In genomic region chr16:85514601-85515318, GRCh38 we compare ENCODE assay signal across 1 cellular context.
A peak's percentile ranks its signal among the peaks of the same experiment; 100 is the strongest.
TF ChIP-seq lines count a peak whose summit lies in the region.

No MANE protein-coding gene starts in this region.

TF ChIP-seq in HepG2, 621 proteins besides CTCF, POLR2A, EP300 and RAD21 (continued from another document and continues in another):
- TF ChIP-seq HOMEZ (CRISPR knock-in tag; IDR thresholded peaks at IDR 0.05; ENCODE audit: low read depth) (peak; percentile 66; the same call in 1 of the 2 replicates), ZNF124 (CRISPR knock-in tag; IDR thresholded peaks at IDR 0.05) (peak; percentile 92), SIX4 (CRISPR knock-in tag; IDR thresholded peaks at IDR 0.05) (peak; percentile 81; the same call in 1 of the 2 replicates), MAF1 (CRISPR knock-in tag; IDR thresholded peaks at IDR 0.05; ENCODE audit: borderline replicate concordance) (peak; percentile 80; the same call in 1 of the 2 replicates), CC2D1A (CRISPR knock-in tag; IDR thresholded peaks at IDR 0.05) (no peak), ZNF253 (CRISPR knock-in tag; IDR thresholded peaks at IDR 0.05; ENCODE audit: borderline replicate concordance) (peak; percentile 67; the same call in 1 of the 2 replicates), RORA (CRISPR knock-in tag; IDR thresholded peaks at IDR 0.05) (no peak), NFIB (CRISPR knock-in tag; IDR thresholded peaks at IDR 0.05; ENCODE audit: borderline replicate concordance) (no peak), CREBL2 (CRISPR knock-in tag; IDR thresholded peaks at IDR 0.05; ENCODE audit: borderline replicate concordance) (peak; percentile 17; the same call in 1 of the 2 replicates), NAIF1 (CRISPR knock-in tag; IDR thresholded peaks at IDR 0.05; ENCODE audit: borderline replicate concordance) (no peak), ZNF589 (CRISPR knock-in tag; conservative IDR thresholded peaks at IDR 0.05) (peak; percentile 94), ZC3H4 (CRISPR knock-in tag; IDR thresholded peaks at IDR 0.05; ENCODE audit: borderline replicate concordance) (no peak; the same call in 1 of the 2 replicates), KLF16 (CRISPR knock-in tag; IDR thresholded peaks at IDR 0.05) (peak in 1 of 2 experiments; percentile 99; a peak in 2 of 4 replicates), ETV6 (CRISPR knock-in tag; conservative IDR thresholded peaks at IDR 0.05) (no peak; the same call in 1 of the 2 replicates), ZNF556 (CRISPR knock-in tag; IDR thresholded peaks at IDR 0.05; ENCODE audit: borderline replicate concordance) (peak; percentile 97), HNRNPL (IDR thresholded peaks at IDR 0.05; ENCODE audit: low read depth, low read length) (peak; percentile 98), PHF21A (CRISPR knock-in tag; IDR thresholded peaks at IDR 0.05) (peak; percentile 100), ZNF160 (CRISPR knock-in tag; IDR thresholded peaks at IDR 0.05) (peak; percentile 8), PAXIP1 (CRISPR knock-in tag; conservative IDR thresholded peaks at IDR 0.05) (peak; percentile 96), TCF7 (IDR thresholded peaks at IDR 0.05; ENCODE audit: low read depth) (peak; percentile 73; the same call in 1 of the 2 replicates), ZNF431 (CRISPR knock-in tag; IDR thresholded peaks at IDR 0.05; ENCODE audit: borderline replicate concordance, low read depth) (peak; percentile 57), SSRP1 (CRISPR knock-in tag; IDR thresholded peaks at IDR 0.05) (peak; percentile 89; the same call in 1 of the 2 replicates), ZFP82 (CRISPR knock-in tag; IDR thresholded peaks at IDR 0.05; ENCODE audit: borderline replicate concordance) (no peak), CHD4 (IDR thresholded peaks at IDR 0.05; ENCODE audit: borderline replicate concordance, low read length) (peak; percentile 87), SMAD3 (CRISPR knock-in tag; IDR thresholded peaks at IDR 0.05) (peak; percentile 86; the same call in 1 of the 2 replicates), TRIM22 (IDR thresholded peaks at IDR 0.05) (no peak), ZNF543 (CRISPR knock-in tag; IDR thresholded peaks at IDR 0.05) (peak; percentile 98), MED13 (CRISPR knock-in tag; IDR thresholded peaks at IDR 0.05) (peak; percentile 98), TOPORS (CRISPR knock-in tag; IDR thresholded peaks at IDR 0.05) (0 out of 2 replicates have a peak, but pooled peaks have one; percentile 92), TBX3 (IDR thresholded peaks at IDR 0.05; ENCODE audit: borderline replicate concordance) (peak; percentile 89), PATZ1 (CRISPR knock-in tag; IDR thresholded peaks at IDR 0.05) (peak; percentile 96), ZNF30 (CRISPR knock-in tag; IDR thresholded peaks at IDR 0.05) (0 out of 2 replicates have a peak, but pooled peaks have one; percentile 59), HMG20A (CRISPR knock-in tag; IDR thresholded peaks at IDR 0.05; ENCODE audit: borderline replicate concordance) (peak; percentile 99), NFAT5 (CRISPR knock-in tag; IDR thresholded peaks at IDR 0.05) (peak; percentile 84), ZBTB2 (CRISPR knock-in tag; IDR thresholded peaks at IDR 0.05; ENCODE audit: low read depth) (peak; percentile 69), MEF2D (CRISPR knock-in tag; IDR thresholded peaks at IDR 0.05) (peak; percentile 98), ZNF260 (CRISPR knock-in tag; IDR thresholded peaks at IDR 0.05; ENCODE audit: borderline replicate concordance, low read depth) (no peak), ZNF557 (CRISPR knock-in tag; IDR thresholded peaks at IDR 0.05) (peak; percentile 89), RFXAP (CRISPR knock-in tag; IDR thresholded peaks at IDR 0.05; ENCODE audit: borderline replicate concordance) (peak; percentile 97), NONO (IDR thresholded peaks at IDR 0.05) (no peak), NONO (CRISPR knock-in tag; conservative IDR thresholded peaks at IDR 0.05) (peak; percentile 94), RBAK (CRISPR knock-in tag; IDR thresholded peaks at IDR 0.05) (peak; percentile 84; the same call in 1 of the 2 replicates), NR2F1 (CRISPR knock-in tag; IDR thresholded peaks at IDR 0.05) (peak; percentile 89 to 93), LBX2 (CRISPR knock-in tag; IDR thresholded peaks at IDR 0.05; ENCODE audit: borderline replicate concordance) (peak; percentile 14; the same call in 1 of the 2 replicates), HMG20B (CRISPR knock-in tag; conservative IDR thresholded peaks at IDR 0.05) (peak; percentile 100), SRF (IDR thresholded peaks at IDR 0.05; ENCODE audit: low read depth, low read length) (no peak), PHB2 (IDR thresholded peaks at IDR 0.05; ENCODE audit: partially characterized antibody) (no peak), MIXL1 (CRISPR knock-in tag; IDR thresholded peaks at IDR 0.05) (no peak; the same call in 1 of the 2 replicates), ATF2 (CRISPR knock-in tag; IDR thresholded peaks at IDR 0.05) (peak; percentile 100), SUZ12 (IDR thresholded peaks at IDR 0.05; ENCODE audit: low read depth, low read length) (0 out of 2 replicates have a peak, but pooled peaks have one; percentile 11)
